ENCODE assay signal across 1 cellular context in the genomic region with DNA sequence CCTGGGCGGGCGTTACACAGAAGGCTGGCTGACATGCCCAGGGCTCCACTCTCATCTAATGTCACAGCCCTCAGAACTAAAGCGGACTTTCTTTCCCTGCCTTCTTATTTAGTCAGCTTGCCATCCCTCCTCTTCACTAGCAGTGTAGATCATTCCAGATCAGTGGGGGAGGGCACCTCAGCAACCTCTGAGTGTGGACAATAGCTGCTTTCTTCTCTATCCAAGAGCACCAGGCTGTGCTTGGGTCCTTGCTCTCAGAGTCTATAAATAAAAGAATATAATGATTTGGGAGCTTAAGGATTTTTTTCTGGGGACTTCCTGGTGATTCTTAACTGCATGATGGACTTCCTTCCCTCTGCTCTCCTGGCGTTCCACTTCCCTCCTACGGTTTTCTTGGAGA.
A peak's percentile ranks its signal among the peaks of the same experiment; 100 is the strongest.
TF ChIP-seq lines count a peak whose summit lies in the region.

No MANE protein-coding gene starts in this region.

TF ChIP-seq in K562, 482 proteins besides CTCF, POLR2A, EP300 and RAD21:
- TF ChIP-seq NFATC3 (IDR thresholded peaks at IDR 0.05) (no peak), DIDO1 (tag; IDR thresholded peaks at IDR 0.05; ENCODE audit: low read depth) (no peak), CHD1 (IDR thresholded peaks at IDR 0.05; ENCODE audit: low read length) (no peak)
- TF ChIP-seq, protein P1, sequence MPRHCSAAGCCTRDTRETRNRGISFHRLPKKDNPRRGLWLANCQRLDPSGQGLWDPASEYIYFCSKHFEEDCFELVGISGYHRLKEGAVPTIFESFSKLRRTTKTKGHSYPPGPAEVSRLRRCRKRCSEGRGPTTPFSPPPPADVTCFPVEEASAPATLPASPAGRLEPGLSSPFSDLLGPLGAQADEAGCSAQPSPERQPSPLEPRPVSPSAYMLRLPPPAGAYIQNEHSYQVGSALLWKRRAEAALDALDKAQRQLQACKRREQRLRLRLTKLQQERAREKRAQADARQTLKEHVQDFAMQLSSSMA (CRISPR knock-in tag; IDR thresholded peaks at IDR 0.05), result no peak
- TF ChIP-seq, protein P2, sequence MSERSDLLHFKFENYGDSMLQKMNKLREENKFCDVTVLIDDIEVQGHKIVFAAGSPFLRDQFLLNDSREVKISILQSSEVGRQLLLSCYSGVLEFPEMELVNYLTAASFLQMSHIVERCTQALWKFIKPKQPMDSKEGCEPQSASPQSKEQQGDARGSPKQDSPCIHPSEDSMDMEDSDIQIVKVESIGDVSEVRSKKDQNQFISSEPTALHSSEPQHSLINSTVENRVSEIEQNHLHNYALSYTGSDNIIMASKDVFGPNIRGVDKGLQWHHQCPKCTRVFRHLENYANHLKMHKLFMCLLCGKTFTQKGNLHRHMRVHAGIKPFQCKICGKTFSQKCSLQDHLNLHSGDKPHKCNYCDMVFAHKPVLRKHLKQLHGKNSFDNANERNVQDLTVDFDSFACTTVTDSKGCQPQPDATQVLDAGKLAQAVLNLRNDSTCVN (CRISPR knock-in tag; IDR thresholded peaks at IDR 0.05), result no peak
- TF ChIP-seq, protein P3, sequence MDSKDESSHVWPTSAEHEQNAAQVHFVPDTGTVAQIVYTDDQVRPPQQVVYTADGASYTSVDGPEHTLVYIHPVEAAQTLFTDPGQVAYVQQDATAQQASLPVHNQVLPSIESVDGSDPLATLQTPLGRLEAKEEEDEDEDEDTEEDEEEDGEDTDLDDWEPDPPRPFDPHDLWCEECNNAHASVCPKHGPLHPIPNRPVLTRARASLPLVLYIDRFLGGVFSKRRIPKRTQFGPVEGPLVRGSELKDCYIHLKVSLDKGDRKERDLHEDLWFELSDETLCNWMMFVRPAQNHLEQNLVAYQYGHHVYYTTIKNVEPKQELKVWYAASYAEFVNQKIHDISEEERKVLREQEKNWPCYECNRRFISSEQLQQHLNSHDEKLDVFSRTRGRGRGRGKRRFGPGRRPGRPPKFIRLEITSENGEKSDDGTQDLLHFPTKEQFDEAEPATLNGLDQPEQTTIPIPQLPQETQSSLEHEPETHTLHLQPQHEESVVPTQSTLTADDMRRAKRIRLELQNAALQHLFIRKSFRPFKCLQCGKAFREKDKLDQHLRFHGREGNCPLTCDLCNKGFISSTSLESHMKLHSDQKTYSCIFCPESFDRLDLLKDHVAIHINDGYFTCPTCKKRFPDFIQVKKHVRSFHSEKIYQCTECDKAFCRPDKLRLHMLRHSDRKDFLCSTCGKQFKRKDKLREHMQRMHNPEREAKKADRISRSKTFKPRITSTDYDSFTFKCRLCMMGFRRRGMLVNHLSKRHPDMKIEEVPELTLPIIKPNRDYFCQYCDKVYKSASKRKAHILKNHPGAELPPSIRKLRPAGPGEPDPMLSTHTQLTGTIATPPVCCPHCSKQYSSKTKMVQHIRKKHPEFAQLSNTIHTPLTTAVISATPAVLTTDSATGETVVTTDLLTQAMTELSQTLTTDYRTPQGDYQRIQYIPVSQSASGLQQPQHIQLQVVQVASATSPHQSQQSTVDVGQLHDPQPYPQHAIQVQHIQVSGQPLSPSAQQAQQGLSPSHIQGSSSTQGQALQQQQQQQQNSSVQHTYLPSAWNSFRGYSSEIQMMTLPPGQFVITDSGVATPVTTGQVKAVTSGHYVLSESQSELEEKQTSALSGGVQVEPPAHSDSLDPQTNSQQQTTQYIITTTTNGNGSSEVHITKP (IDR thresholded peaks at IDR 0.05; ENCODE audit: partially characterized antibody), result peak; percentile 16
